In the genomic region with DNA sequence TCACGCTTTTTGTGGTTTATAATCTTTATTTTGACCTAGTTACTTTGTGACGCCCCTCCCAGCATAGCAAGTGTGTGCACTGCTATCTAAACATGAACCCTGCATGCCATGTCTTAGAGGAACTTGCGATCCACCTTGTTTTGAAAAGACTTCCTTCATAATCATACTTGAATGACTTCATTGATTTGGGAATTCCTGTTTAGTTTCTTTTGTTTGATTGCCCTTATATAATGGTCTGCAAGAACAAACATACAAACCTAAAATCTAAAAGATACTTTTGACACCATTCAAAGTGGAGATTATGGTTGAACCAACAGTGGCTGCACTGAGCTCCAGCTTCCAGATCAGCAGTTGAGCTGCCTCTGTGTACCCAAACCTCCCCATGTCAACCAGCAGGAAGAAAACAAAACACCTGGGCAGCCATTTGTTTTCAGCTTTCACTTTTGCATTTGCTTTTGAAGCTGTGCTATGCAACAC, we compare ENCODE assay signal across 1 cellular context.
TF ChIP-seq lines count a peak whose summit lies in the region.

No MANE protein-coding gene starts in this region.

TF ChIP-seq in GM23338, 12 proteins besides CTCF, POLR2A, EP300 and RAD21 (continued from another document):
- TF ChIP-seq, protein P1, sequence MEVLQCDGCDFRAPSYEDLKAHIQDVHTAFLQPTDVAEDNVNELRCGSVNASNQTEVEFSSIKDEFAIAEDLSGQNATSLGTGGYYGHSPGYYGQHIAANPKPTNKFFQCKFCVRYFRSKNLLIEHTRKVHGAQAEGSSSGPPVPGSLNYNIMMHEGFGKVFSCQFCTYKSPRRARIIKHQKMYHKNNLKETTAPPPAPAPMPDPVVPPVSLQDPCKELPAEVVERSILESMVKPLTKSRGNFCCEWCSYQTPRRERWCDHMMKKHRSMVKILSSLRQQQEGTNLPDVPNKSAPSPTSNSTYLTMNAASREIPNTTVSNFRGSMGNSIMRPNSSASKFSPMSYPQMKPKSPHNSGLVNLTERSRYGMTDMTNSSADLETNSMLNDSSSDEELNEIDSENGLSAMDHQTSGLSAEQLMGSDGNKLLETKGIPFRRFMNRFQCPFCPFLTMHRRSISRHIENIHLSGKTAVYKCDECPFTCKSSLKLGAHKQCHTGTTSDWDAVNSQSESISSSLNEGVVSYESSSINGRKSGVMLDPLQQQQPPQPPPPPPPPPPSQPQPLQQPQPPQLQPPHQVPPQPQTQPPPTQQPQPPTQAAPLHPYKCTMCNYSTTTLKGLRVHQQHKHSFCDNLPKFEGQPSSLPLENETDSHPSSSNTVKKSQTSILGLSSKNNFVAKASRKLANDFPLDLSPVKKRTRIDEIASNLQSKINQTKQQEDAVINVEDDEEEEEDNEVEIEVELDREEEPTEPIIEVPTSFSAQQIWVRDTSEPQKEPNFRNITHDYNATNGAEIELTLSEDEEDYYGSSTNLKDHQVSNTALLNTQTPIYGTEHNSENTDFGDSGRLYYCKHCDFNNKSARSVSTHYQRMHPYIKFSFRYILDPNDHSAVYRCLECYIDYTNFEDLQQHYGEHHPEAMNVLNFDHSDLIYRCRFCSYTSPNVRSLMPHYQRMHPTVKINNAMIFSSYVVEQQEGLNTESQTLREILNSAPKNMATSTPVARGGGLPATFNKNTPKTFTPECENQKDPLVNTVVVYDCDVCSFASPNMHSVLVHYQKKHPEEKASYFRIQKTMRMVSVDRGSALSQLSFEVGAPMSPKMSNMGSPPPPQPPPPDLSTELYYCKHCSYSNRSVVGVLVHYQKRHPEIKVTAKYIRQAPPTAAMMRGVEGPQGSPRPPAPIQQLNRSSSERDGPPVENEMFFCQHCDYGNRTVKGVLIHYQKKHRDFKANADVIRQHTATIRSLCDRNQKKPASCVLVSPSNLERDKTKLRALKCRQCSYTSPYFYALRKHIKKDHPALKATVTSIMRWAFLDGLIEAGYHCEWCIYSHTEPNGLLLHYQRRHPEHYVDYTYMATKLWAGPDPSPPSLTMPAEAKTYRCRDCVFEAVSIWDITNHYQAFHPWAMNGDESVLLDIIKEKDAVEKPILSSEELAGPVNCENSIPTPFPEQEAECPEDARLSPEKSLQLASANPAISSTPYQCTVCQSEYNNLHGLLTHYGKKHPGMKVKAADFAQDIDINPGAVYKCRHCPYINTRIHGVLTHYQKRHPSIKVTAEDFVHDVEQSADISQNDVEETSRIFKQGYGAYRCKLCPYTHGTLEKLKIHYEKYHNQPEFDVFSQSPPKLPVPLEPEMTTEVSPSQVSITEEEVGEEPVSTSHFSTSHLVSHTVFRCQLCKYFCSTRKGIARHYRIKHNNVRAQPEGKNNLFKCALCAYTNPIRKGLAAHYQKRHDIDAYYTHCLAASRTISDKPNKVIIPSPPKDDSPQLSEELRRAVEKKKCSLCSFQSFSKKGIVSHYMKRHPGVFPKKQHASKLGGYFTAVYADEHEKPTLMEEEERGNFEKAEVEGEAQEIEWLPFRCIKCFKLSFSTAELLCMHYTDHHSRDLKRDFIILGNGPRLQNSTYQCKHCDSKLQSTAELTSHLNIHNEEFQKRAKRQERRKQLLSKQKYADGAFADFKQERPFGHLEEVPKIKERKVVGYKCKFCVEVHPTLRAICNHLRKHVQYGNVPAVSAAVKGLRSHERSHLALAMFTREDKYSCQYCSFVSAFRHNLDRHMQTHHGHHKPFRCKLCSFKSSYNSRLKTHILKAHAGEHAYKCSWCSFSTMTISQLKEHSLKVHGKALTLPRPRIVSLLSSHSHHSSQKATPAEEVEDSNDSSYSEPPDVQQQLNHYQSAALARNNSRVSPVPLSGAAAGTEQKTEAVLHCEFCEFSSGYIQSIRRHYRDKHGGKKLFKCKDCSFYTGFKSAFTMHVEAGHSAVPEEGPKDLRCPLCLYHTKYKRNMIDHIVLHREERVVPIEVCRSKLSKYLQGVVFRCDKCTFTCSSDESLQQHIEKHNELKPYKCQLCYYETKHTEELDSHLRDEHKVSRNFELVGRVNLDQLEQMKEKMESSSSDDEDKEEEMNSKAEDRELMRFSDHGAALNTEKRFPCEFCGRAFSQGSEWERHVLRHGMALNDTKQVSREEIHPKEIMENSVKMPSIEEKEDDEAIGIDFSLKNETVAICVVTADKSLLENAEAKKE (CRISPR knock-in tag; IDR thresholded peaks at IDR 0.05) = no peak
- TF ChIP-seq, protein P2, sequence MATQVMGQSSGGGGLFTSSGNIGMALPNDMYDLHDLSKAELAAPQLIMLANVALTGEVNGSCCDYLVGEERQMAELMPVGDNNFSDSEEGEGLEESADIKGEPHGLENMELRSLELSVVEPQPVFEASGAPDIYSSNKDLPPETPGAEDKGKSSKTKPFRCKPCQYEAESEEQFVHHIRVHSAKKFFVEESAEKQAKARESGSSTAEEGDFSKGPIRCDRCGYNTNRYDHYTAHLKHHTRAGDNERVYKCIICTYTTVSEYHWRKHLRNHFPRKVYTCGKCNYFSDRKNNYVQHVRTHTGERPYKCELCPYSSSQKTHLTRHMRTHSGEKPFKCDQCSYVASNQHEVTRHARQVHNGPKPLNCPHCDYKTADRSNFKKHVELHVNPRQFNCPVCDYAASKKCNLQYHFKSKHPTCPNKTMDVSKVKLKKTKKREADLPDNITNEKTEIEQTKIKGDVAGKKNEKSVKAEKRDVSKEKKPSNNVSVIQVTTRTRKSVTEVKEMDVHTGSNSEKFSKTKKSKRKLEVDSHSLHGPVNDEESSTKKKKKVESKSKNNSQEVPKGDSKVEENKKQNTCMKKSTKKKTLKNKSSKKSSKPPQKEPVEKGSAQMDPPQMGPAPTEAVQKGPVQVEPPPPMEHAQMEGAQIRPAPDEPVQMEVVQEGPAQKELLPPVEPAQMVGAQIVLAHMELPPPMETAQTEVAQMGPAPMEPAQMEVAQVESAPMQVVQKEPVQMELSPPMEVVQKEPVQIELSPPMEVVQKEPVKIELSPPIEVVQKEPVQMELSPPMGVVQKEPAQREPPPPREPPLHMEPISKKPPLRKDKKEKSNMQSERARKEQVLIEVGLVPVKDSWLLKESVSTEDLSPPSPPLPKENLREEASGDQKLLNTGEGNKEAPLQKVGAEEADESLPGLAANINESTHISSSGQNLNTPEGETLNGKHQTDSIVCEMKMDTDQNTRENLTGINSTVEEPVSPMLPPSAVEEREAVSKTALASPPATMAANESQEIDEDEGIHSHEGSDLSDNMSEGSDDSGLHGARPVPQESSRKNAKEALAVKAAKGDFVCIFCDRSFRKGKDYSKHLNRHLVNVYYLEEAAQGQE (IDR thresholded peaks at IDR 0.05; ENCODE audit: unreplicated experiment) = no peak
- no peak for TF ChIP-seq EZH2 (IDR thresholded peaks at IDR 0.05; ENCODE audit: low read depth, unreplicated experiment)
